16 cellular contexts compared by ENCODE assay signal in the genomic region with DNA sequence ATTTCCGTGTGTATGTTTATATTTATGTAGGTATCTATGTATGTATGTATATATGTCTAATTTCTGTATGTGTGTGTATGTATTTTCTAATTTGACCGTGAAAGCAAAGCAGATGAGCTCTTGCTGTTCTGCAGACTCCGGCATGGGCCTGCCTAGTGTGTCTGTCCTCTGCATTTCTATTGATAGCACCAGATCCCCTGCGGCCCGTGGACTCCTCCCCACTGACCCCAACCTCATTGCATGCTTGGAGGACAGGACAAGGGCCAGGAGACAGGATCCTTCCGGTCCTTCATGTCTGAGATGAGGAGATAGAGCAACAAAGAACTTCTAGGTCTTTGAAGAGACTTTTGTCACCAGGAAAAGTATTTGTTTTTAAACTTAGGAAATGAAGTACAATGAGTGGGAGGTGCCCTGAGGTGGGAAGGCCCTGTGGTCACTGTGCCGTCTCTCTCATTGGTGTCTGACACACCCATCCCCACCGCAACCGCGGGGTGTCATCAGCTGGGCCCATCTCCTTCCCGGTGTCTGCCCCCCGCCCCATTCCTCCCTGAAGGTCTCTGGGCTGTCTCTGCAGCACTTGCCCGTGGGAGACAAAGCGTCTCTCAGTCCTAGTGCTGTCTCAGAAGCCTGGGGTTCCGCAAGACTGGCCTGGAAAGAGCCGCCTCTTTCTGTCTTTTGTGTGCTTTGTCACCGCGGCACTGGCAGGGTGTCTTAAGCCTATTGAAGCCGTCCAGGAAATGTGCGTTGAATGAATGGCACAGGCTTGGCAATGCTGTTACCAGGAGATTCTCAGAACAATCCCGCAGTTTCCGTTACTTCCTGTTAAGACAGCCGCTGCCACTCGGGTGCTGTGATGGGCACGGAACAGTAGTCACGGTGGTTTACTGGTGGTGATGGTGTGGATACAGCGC.
DNase-seq lines count a peak whose midpoint lies in the region; ATAC-seq, FAIRE-seq and TF ChIP-seq lines count a peak whose summit lies in the region.
"Had no signal": no experiment of that assay in that cellular context is flagged by ENCODE, and none has a peak within 500 bp of the region (broad histone marks: within the 10 kb centered on the region; RNA-seq: fewer than 3 reads in every experiment).

No MANE protein-coding gene starts in this region.

- H3K4me1 ChIP-seq in astrocyte (ENCODE audit: insufficient read depth, low read length), result peaks cover 18% of the 10 kb centered on the region
- no peaks in the 10 kb centered on the region for H3K4me1 ChIP-seq in spleen

- no peak overlapping the region for H2AFZ ChIP-seq in astrocyte (ENCODE audit: low read depth, low read length)

- peak overlapping the region; percentile 16 for H3K4me3 Mint-ChIP-seq in astrocyte (ENCODE audit: unreplicated experiment)
- H3K4me3 Mint-ChIP-seq in activated CD8-positive, alpha-beta T cell treated with anti-CD3 and anti-CD28 coated beads for 36 hours, result no peak overlapping the region
- H3K4me3 Mint-ChIP-seq: activated CD4-positive, alpha-beta T cell treated with anti-CD3 and anti-CD28 coated beads for 36 hours; activated naive CD8-positive, alpha-beta T cell treated with anti-CD3 and anti-CD28 coated beads, Interleukin-2, amount 10 ng/mL, durations not matched to agents 7 days and 5 days; CD4-positive, CD25-positive, alpha-beta regulatory T cell; dendritic cell treated with granulocyte-macrophage colony-stimulating factor and Interleukin-4, amounts not matched to agents 40 ng/mL and 50 ng/mL, for 4 days had no signal

- peak overlapping the region; percentile 20 for H3K27ac Mint-ChIP-seq in astrocyte (ENCODE audit: unreplicated experiment)
- no peak overlapping the region for H3K27ac Mint-ChIP-seq in activated CD8-positive, alpha-beta T cell treated with anti-CD3 and anti-CD28 coated beads for 36 hours
- H3K27ac Mint-ChIP-seq: activated CD4-positive, alpha-beta T cell treated with anti-CD3 and anti-CD28 coated beads for 36 hours; activated naive CD8-positive, alpha-beta T cell treated with anti-CD3 and anti-CD28 coated beads, Interleukin-2, amount 10 ng/mL, durations not matched to agents 7 days and 5 days; CD4-positive, CD25-positive, alpha-beta regulatory T cell; dendritic cell treated with granulocyte-macrophage colony-stimulating factor and Interleukin-4, amounts not matched to agents 40 ng/mL and 50 ng/mL, for 4 days had no signal

- H3K4me2 ChIP-seq in astrocyte (ENCODE audit: low read length), result peak overlapping the region; percentile 50

- FAIRE-seq in astrocyte (lab: Jason Lieb, UNC), result no peak

- POLR2A ChIA-PET in activated CD8-positive, alpha-beta T cell treated with anti-CD3 and anti-CD28 coated beads for 36 hours (lab: Charles Lee), result no interaction called here

- H3K27ac ChIP-seq in astrocyte (ENCODE audit: low read depth, low read length) (no peak overlapping the region), substantia nigra (ENCODE audit: low read depth, low read length, poor library complexity, severe bottlenecking) (peak overlapping the region; percentile 43), spleen (no peak overlapping the region)
- H3K27ac ChIP-seq: psoas muscle had no signal

- DNase-seq in NCI-H2029 (lab: John Stamatoyannopoulos, UW), result peak; percentile 64
- DNase-seq in astrocyte (ENCODE audit: low read depth), result peak; percentile 20
- DNase-seq in hypothalamus (lab: John Stamatoyannopoulos, UW), result peak in 27 of 51 donors; percentile 23 to 75 (median 47)
- DNase-seq in substantia nigra (lab: John Stamatoyannopoulos, UW), result peak in 24 of 49 donors; percentile 22 to 82 (median 48)
- no peak for DNase-seq in RPMI8226
- no peak for DNase-seq in spleen
- no peak for DNase-seq in activated CD8-positive, alpha-beta T cell treated with anti-CD3 and anti-CD28 coated beads for 36 hours
- no peak for DNase-seq in germinal center (ENCODE audit: low spot score)
- DNase-seq: activated CD4-positive, alpha-beta T cell treated with anti-CD3 and anti-CD28 coated beads for 36 hours; activated naive CD8-positive, alpha-beta T cell treated with anti-CD3 and anti-CD28 coated beads, Interleukin-2, amount 10 ng/mL, durations not matched to agents 7 days and 5 days; CD4-positive, CD25-positive, alpha-beta regulatory T cell; NCI-H1092; NCI-H446; psoas muscle; T-helper 1 cell had no signal

- H3K9me3 ChIP-seq in astrocyte (ENCODE audit: insufficient read depth, low read depth, low read length), result no peaks in the 10 kb centered on the region
- no peaks in the 10 kb centered on the region for H3K9me3 ChIP-seq in spleen
- H3K9me3 ChIP-seq: psoas muscle had no signal

- no peak overlapping the region for H3K4me3 ChIP-seq in astrocyte (ENCODE audit: insufficient read depth, low read depth, low read length)
- no peak overlapping the region for H3K4me3 ChIP-seq in spleen
- H3K4me3 ChIP-seq: psoas muscle had no signal

- CTCF ChIA-PET in activated CD8-positive, alpha-beta T cell treated with anti-CD3 and anti-CD28 coated beads for 36 hours (lab: Charles Lee), result no interaction called here

- H3K36me3 Mint-ChIP-seq in astrocyte (ENCODE audit: low read depth, unreplicated experiment), result peaks cover 7% of the 10 kb centered on the region
- no peaks in the 10 kb centered on the region for H3K36me3 Mint-ChIP-seq in activated CD8-positive, alpha-beta T cell treated with anti-CD3 and anti-CD28 coated beads for 36 hours (ENCODE audit: low read depth)
- H3K36me3 Mint-ChIP-seq: activated naive CD8-positive, alpha-beta T cell treated with anti-CD3 and anti-CD28 coated beads, Interleukin-2, amount 10 ng/mL, durations not matched to agents 7 days and 5 days; CD4-positive, CD25-positive, alpha-beta regulatory T cell had no signal

- H3K79me2 ChIP-seq in astrocyte (ENCODE audit: insufficient read depth, low read length), result peaks cover 4% of the 10 kb centered on the region

- TF ChIP-seq POLR2A in spleen (IDR thresholded peaks at IDR 0.05), result no peak

- H3K9me3 Mint-ChIP-seq in astrocyte (ENCODE audit: unreplicated experiment), result peaks cover 1% of the 10 kb centered on the region
- H3K9me3 Mint-ChIP-seq in activated CD8-positive, alpha-beta T cell treated with anti-CD3 and anti-CD28 coated beads for 36 hours, result no peaks in the 10 kb centered on the region
- H3K9me3 Mint-ChIP-seq: activated naive CD8-positive, alpha-beta T cell treated with anti-CD3 and anti-CD28 coated beads, Interleukin-2, amount 10 ng/mL, durations not matched to agents 7 days and 5 days; dendritic cell treated with granulocyte-macrophage colony-stimulating factor and Interleukin-4, amounts not matched to agents 40 ng/mL and 50 ng/mL, for 4 days had no signal

- TF ChIP-seq CTCF in astrocyte (IDR thresholded peaks at IDR 0.05; ENCODE audit: insufficient read depth, low read depth, low read length) (no peak), spleen (IDR thresholded peaks at IDR 0.05 in 8 of 11, conservative IDR thresholded peaks at IDR 0.05 in 3 of 11) (no peak)
- TF ChIP-seq CTCF in activated CD8-positive, alpha-beta T cell treated with anti-CD3 and anti-CD28 coated beads for 36 hours (IDR thresholded peaks at IDR 0.05), result no peak

- H3K27me3 Mint-ChIP-seq in astrocyte (ENCODE audit: low read depth, unreplicated experiment), result no peaks in the 10 kb centered on the region
- no peaks in the 10 kb centered on the region for H3K27me3 Mint-ChIP-seq in activated CD8-positive, alpha-beta T cell treated with anti-CD3 and anti-CD28 coated beads for 36 hours
- H3K27me3 Mint-ChIP-seq: activated naive CD8-positive, alpha-beta T cell treated with anti-CD3 and anti-CD28 coated beads, Interleukin-2, amount 10 ng/mL, durations not matched to agents 7 days and 5 days; CD4-positive, CD25-positive, alpha-beta regulatory T cell; dendritic cell treated with granulocyte-macrophage colony-stimulating factor and Interleukin-4, amounts not matched to agents 40 ng/mL and 50 ng/mL, for 4 days had no signal

- H3K36me3 ChIP-seq in astrocyte (ENCODE audit: insufficient read depth, low read length), result no peaks in the 10 kb centered on the region
- H3K36me3 ChIP-seq in spleen, result no peaks in the 10 kb centered on the region

- peaks cover 25% of the 10 kb centered on the region for H3K4me1 Mint-ChIP-seq in astrocyte (ENCODE audit: low read depth, unreplicated experiment)
- no peaks in the 10 kb centered on the region for H3K4me1 Mint-ChIP-seq in activated CD8-positive, alpha-beta T cell treated with anti-CD3 and anti-CD28 coated beads for 36 hours (ENCODE audit: low read depth)
- H3K4me1 Mint-ChIP-seq: activated CD4-positive, alpha-beta T cell treated with anti-CD3 and anti-CD28 coated beads for 36 hours; activated naive CD8-positive, alpha-beta T cell treated with anti-CD3 and anti-CD28 coated beads, Interleukin-2, amount 10 ng/mL, durations not matched to agents 7 days and 5 days had no signal

- H3K27me3 ChIP-seq in astrocyte (ENCODE audit: insufficient read depth, low read length), result no peaks in the 10 kb centered on the region
- no peaks in the 10 kb centered on the region for H3K27me3 ChIP-seq in spleen (replicated peaks in 1 of 7)

- peaks cover 44% of the 10 kb centered on the region for H4K20me1 ChIP-seq in astrocyte (ENCODE audit: insufficient read depth, low read length)

- no peak for ATAC-seq in activated CD8-positive, alpha-beta T cell treated with anti-CD3 and anti-CD28 coated beads for 36 hours
- ATAC-seq: activated CD4-positive, alpha-beta T cell treated with anti-CD3 and anti-CD28 coated beads for 36 hours had no signal

- intact Hi-C loops in spleen (cut with DNase I; ENCODE audit: low total_unique reads), result no loop called here
- intact Hi-C loops in activated CD8-positive, alpha-beta T cell treated with anti-CD3 and anti-CD28 coated beads for 36 hours (cut with micrococcal nuclease), result no loop called here

- no peak overlapping the region for H3K9ac ChIP-seq in astrocyte (ENCODE audit: low read length)

- 84 to 91% (median 85%) methylated on average over 26 to 27 of the region's 27 CpGs for WGBS in spleen, 5 donors

Comparison
In these comparisons a context has a peak if more than half of its experiments do, and no peak if none do; other contexts are left out.
1. DNase-seq: peak in NCI-H2029 (single experiment), astrocyte (single experiment) and hypothalamus (27 of 51); none in RPMI8226 (single experiment), spleen (single experiment), activated CD8-positive, alpha-beta T cell treated with anti-CD3 and anti-CD28 coated beads for 36 hours (single experiment) and germinal center (single experiment).